12 cellular contexts compared by ENCODE assay signal in genomic region chr7:6380310-6381095, GRCh38. TPM values are rescaled to one million over a fixed set of nuclear protein-coding genes. Genes with fewer than 3 reads are reported as not detected.
DNase-seq lines count a peak whose midpoint lies in the region; ATAC-seq and TF ChIP-seq lines count a peak whose summit lies in the region.
"Had no signal": no experiment of that assay in that cellular context is flagged by ENCODE, and none has a peak within 500 bp of the region (broad histone marks: within the 10 kb centered on the region; RNA-seq: fewer than 3 reads in every experiment).

No MANE protein-coding gene starts in this region.

- no peak for DNase-seq in cardiac muscle cell (ENCODE audit: low read depth in 1 of 2, low spot score in 1 of 2)
- DNase-seq in Right ventricle myocardium superior, result no peak
- DNase-seq in activated CD8-positive, alpha-beta T cell treated with anti-CD3 and anti-CD28 coated beads for 36 hours, result no peak
- no peak for DNase-seq in transverse colon
- DNase-seq in NCI-H226, result no peak
- DNase-seq in heart left ventricle, result no peak
- DNase-seq: BE2C, kidney, T1000 had no signal

- in situ Hi-C loops in transverse colon (cut with MboI; ENCODE audit: low pct_ligation_motif_present in 1 of 4, low pct_unique_long_range_greater_than_20kb in 1 of 4, low sequenced_read_pairs in 3 of 4), result no loop called here

- H3K36me3 ChIP-seq in cardiac muscle cell (no peaks in the 10 kb centered on the region), mesodermal cell (ENCODE audit: control insufficient read depth, insufficient read depth, low read length) (peaks cover 64% of the 10 kb centered on the region), transverse colon (peaks cover 0 to 10% (median 2%) of the 10 kb centered on the region in 4 donors), heart left ventricle (peaks cover 0 to 21% (median 14%) of the 10 kb centered on the region in 9 donors)

- no peaks in the 10 kb centered on the region for H3K9me3 ChIP-seq in cardiac muscle cell (ENCODE audit: low read depth)
- H3K9me3 ChIP-seq in mesodermal cell (ENCODE audit: control insufficient read depth, low read length), result no peaks in the 10 kb centered on the region
- H3K9me3 ChIP-seq in transverse colon, result no peaks in the 10 kb centered on the region
- no peaks in the 10 kb centered on the region for H3K9me3 ChIP-seq in heart left ventricle
- H3K9me3 ChIP-seq: BE2C had no signal

- H3K27ac Mint-ChIP-seq in activated CD8-positive, alpha-beta T cell treated with anti-CD3 and anti-CD28 coated beads for 36 hours, result peak overlapping the region; percentile 73

- POLR2A ChIA-PET in activated CD8-positive, alpha-beta T cell treated with anti-CD3 and anti-CD28 coated beads for 36 hours (lab: Charles Lee), result no interaction called here

- peaks cover 71% of the 10 kb centered on the region for H3K4me1 Mint-ChIP-seq in activated CD8-positive, alpha-beta T cell treated with anti-CD3 and anti-CD28 coated beads for 36 hours (ENCODE audit: low read depth)

- TF ChIP-seq POLR2A in transverse colon (IDR thresholded peaks at IDR 0.05) (no peak), heart left ventricle (IDR thresholded peaks at IDR 0.05) (no peak)

- TF ChIP-seq EP300 in transverse colon (IDR thresholded peaks at IDR 0.05; ENCODE audit: low read depth), result no peak

- intact Hi-C loops in Right ventricle myocardium superior (cut with DNase I) (loop anchor here (10.0 kb wide), 1 partner anchor 54 kb away; no protein-coding TSS in a partner anchor), transverse colon (cut with DNase I; ENCODE audit: low total_unique reads) (no loop called here), heart left ventricle (cut with DNase I) (loop anchor here in 1 of 10 donors (10.0 kb wide), 1 partner anchor 54 kb away; no protein-coding TSS in a partner anchor)
- intact Hi-C loops in activated CD8-positive, alpha-beta T cell treated with anti-CD3 and anti-CD28 coated beads for 36 hours (cut with micrococcal nuclease), result no loop called here

- 83 to 93% methylated on average over 2 of the region's 3 CpGs for WGBS in mesodermal cell (ENCODE audit: insufficient coverage in 2 of 2), 2 experiments
- WGBS in transverse colon (ENCODE audit: low coverage in 1 of 2), 2 donors, result 30 to 85% methylated on average over 1 to 3 of the region's 3 CpGs
- 80 to 86% (median 82%) methylated on average over 3 of the region's 3 CpGs for WGBS in heart left ventricle, 4 donors

- H3K27me3 ChIP-seq in cardiac muscle cell (no peaks in the 10 kb centered on the region), transverse colon (no peaks in the 10 kb centered on the region), heart left ventricle (no peaks in the 10 kb centered on the region)
- H3K27me3 ChIP-seq: BE2C had no signal

- H3K4me3 Mint-ChIP-seq in activated CD8-positive, alpha-beta T cell treated with anti-CD3 and anti-CD28 coated beads for 36 hours, result no peak overlapping the region

- no peaks in the 10 kb centered on the region for H3K9me3 Mint-ChIP-seq in activated CD8-positive, alpha-beta T cell treated with anti-CD3 and anti-CD28 coated beads for 36 hours

- no peaks in the 10 kb centered on the region for H3K27me3 Mint-ChIP-seq in activated CD8-positive, alpha-beta T cell treated with anti-CD3 and anti-CD28 coated beads for 36 hours

- H3K4me3 ChIP-seq in cardiac muscle cell (no peak overlapping the region), mesodermal cell (ENCODE audit: extremely low read depth, insufficient read depth, low read length, poor library complexity, severe bottlenecking) (no peak overlapping the region), transverse colon (no peak overlapping the region), heart left ventricle (no peak overlapping the region)
- H3K4me3 ChIP-seq: coronary artery had no signal

- CTCF ChIA-PET in activated CD8-positive, alpha-beta T cell treated with anti-CD3 and anti-CD28 coated beads for 36 hours (lab: Charles Lee), result no interaction called here

- TF ChIP-seq CTCF in cardiac muscle cell (IDR thresholded peaks at IDR 0.05; ENCODE audit: low read depth, low read length), result no peak
- no peak for TF ChIP-seq CTCF in activated CD8-positive, alpha-beta T cell treated with anti-CD3 and anti-CD28 coated beads for 36 hours (IDR thresholded peaks at IDR 0.05)
- no peak for TF ChIP-seq CTCF in transverse colon (IDR thresholded peaks at IDR 0.05)
- no peak for TF ChIP-seq CTCF in heart left ventricle (IDR thresholded peaks at IDR 0.05)

- peaks cover 31% of the 10 kb centered on the region for H3K36me3 Mint-ChIP-seq in activated CD8-positive, alpha-beta T cell treated with anti-CD3 and anti-CD28 coated beads for 36 hours (ENCODE audit: low read depth)

- H3K4me1 ChIP-seq in cardiac muscle cell (ENCODE audit: low read depth), result peaks cover 8% of the 10 kb centered on the region
- H3K4me1 ChIP-seq in mesodermal cell (ENCODE audit: control insufficient read depth, insufficient read depth, low read length, poor library complexity, severe bottlenecking), result peaks cover 29% of the 10 kb centered on the region
- H3K4me1 ChIP-seq in transverse colon, result peaks cover 45 to 100% (median 89%) of the 10 kb centered on the region in 4 donors
- H3K4me1 ChIP-seq in heart left ventricle, result peaks cover 17 to 100% (median 80%) of the 10 kb centered on the region in 12 donors
- H3K4me1 ChIP-seq: BE2C had no signal

- no peak for ATAC-seq in Right ventricle myocardium superior (ENCODE audit: poor library complexity)
- no peak for ATAC-seq in activated CD8-positive, alpha-beta T cell treated with anti-CD3 and anti-CD28 coated beads for 36 hours
- ATAC-seq in HG03378 (IDR thresholded peaks at IDR 0.05; ENCODE audit: unreplicated experiment), result no peak
- ATAC-seq in heart left ventricle, result no peak

- H3K27ac ChIP-seq in cardiac muscle cell, result peak overlapping the region; percentile 28
- peak overlapping the region; percentile 16 for H3K27ac ChIP-seq in mesodermal cell (ENCODE audit: low read depth, low read length, severe bottlenecking)
- H3K27ac ChIP-seq in transverse colon, result peak overlapping the region; percentile 23 to 98 (median 65)
- peak overlapping the region in 2 of 12 donors; percentile 4 to 82 for H3K27ac ChIP-seq in heart left ventricle

RNA-seq across cellular contexts. Expression of gene RAC1, which starts 6.2 kb away (rescaled TPM):
- total RNA-seq in cardiac muscle cell, result 48.9 and 66.4 TPM in 2 replicates
- 320 and 353 TPM in 2 replicates for polyA plus RNA-seq in cardiac muscle cell
- 124 TPM for total RNA-seq in Right ventricle myocardium superior
- 100 to 1,000 TPM; 143 to 152 TPM for total RNA-seq in activated CD8-positive, alpha-beta T cell treated with anti-CD3 and anti-CD28 coated beads for 36 hours
- 293 TPM for polyA plus RNA-seq in mesodermal cell (2013, experiment 1 of 2)
- 284 TPM for polyA plus RNA-seq in mesodermal cell (2013, experiment 2 of 2)
- 100 to 1,000 TPM; 102 to 196 (median 164) TPM for total RNA-seq in transverse colon
- 100 to 1,000 TPM in 8 of 9 donors, 10 to 100 TPM in 1; 83.7 to 189 (median 153) TPM for total RNA-seq in heart left ventricle
- 100 to 1,000 TPM; 117 to 153 TPM for polyA plus RNA-seq in heart left ventricle

RNA-seq across cellular contexts. Expression of gene FAM220A, which starts 31.7 kb away (rescaled TPM):
- total RNA-seq in cardiac muscle cell (15.2 and 21.4 TPM in 2 replicates), Right ventricle myocardium superior (31.8 TPM), transverse colon (10 to 100 TPM; 13.4 to 50.7 (median 15.0) TPM), heart left ventricle (10 to 100 TPM; 17.2 to 31.2 (median 21.9) TPM)
- polyA plus RNA-seq in cardiac muscle cell (9.7 and 10.2 TPM in 2 replicates), heart left ventricle (10 to 100 TPM; 18.2 TPM)
- 10 to 100 TPM; 10.7 to 11.3 TPM for total RNA-seq in activated CD8-positive, alpha-beta T cell treated with anti-CD3 and anti-CD28 coated beads for 36 hours
- 20.4 TPM for polyA plus RNA-seq in mesodermal cell (2013, experiment 1 of 2)
- 21.9 TPM for polyA plus RNA-seq in mesodermal cell (2013, experiment 2 of 2)
